1 cellular context compared by ENCODE assay signal in genomic region chr9:121650220-121651013, GRCh38.
A peak's percentile ranks its signal among the peaks of the same experiment; 100 is the strongest.
TF ChIP-seq lines count a peak whose summit lies in the region.

No MANE protein-coding gene starts in this region.

TF ChIP-seq in HepG2, 621 proteins besides CTCF, POLR2A, EP300 and RAD21 (continued from another document and continues in another):
- TF ChIP-seq, protein P1, sequence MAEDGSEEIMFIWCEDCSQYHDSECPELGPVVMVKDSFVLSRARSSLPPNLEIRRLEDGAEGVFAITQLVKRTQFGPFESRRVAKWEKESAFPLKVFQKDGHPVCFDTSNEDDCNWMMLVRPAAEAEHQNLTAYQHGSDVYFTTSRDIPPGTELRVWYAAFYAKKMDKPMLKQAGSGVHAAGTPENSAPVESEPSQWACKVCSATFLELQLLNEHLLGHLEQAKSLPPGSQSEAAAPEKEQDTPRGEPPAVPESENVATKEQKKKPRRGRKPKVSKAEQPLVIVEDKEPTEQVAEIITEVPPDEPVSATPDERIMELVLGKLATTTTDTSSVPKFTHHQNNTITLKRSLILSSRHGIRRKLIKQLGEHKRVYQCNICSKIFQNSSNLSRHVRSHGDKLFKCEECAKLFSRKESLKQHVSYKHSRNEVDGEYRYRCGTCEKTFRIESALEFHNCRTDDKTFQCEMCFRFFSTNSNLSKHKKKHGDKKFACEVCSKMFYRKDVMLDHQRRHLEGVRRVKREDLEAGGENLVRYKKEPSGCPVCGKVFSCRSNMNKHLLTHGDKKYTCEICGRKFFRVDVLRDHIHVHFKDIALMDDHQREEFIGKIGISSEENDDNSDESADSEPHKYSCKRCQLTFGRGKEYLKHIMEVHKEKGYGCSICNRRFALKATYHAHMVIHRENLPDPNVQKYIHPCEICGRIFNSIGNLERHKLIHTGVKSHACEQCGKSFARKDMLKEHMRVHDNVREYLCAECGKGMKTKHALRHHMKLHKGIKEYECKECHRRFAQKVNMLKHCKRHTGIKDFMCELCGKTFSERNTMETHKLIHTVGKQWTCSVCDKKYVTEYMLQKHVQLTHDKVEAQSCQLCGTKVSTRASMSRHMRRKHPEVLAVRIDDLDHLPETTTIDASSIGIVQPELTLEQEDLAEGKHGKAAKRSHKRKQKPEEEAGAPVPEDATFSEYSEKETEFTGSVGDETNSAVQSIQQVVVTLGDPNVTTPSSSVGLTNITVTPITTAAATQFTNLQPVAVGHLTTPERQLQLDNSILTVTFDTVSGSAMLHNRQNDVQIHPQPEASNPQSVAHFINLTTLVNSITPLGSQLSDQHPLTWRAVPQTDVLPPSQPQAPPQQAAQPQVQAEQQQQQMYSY (CRISPR knock-in tag; IDR thresholded peaks at IDR 0.05), result peak; percentile 99
- TF ChIP-seq CREB1 (IDR thresholded peaks at IDR 0.05) (no peak), CREB1 (CRISPR knock-in tag; IDR thresholded peaks at IDR 0.05) (no peak), ZNF335 (CRISPR knock-in tag; IDR thresholded peaks at IDR 0.05) (no peak), FOSL2 (CRISPR knock-in tag; IDR thresholded peaks at IDR 0.05) (peak; percentile 56; the same call in 1 of the 2 replicates), ZNF317 (CRISPR knock-in tag; IDR thresholded peaks at IDR 0.05) (0 out of 2 replicates have a peak, but pooled peaks have one; percentile 22), IKZF4 (CRISPR knock-in tag; IDR thresholded peaks at IDR 0.05; ENCODE audit: borderline replicate concordance, low read depth, not compliant biosample characterization) (no peak), ZNF451 (CRISPR knock-in tag; IDR thresholded peaks at IDR 0.05) (no peak), ZFX (CRISPR knock-in tag; IDR thresholded peaks at IDR 0.05; ENCODE audit: low read depth) (0 out of 2 replicates have a peak, but pooled peaks have one; percentile 28), SAP130 (CRISPR knock-in tag; IDR thresholded peaks at IDR 0.05; ENCODE audit: low read depth) (peak; percentile 57), CHD4 (IDR thresholded peaks at IDR 0.05; ENCODE audit: borderline replicate concordance, low read length) (no peak), TARDBP (CRISPR knock-in tag; IDR thresholded peaks at IDR 0.05) (peak; percentile 42; the same call in 1 of the 2 replicates), ZNF746 (CRISPR knock-in tag; IDR thresholded peaks at IDR 0.05) (no peak), SP1 (IDR thresholded peaks at IDR 0.05) (no peak), SP1 (CRISPR knock-in tag; IDR thresholded peaks at IDR 0.05) (peak; percentile 75), SPEN (CRISPR knock-in tag; IDR thresholded peaks at IDR 0.05; ENCODE audit: low read depth) (no peak), REPIN1 (CRISPR knock-in tag; IDR thresholded peaks at IDR 0.05; ENCODE audit: borderline replicate concordance, low read depth) (no peak), ZNF337 (CRISPR knock-in tag; IDR thresholded peaks at IDR 0.05; ENCODE audit: borderline replicate concordance, low read depth) (no peak), HDAC6 (IDR thresholded peaks at IDR 0.05; ENCODE audit: low read depth, low read length) (no peak), RAD51 (IDR thresholded peaks at IDR 0.05; ENCODE audit: borderline replicate concordance) (no peak), ZNF607 (CRISPR knock-in tag; IDR thresholded peaks at IDR 0.05; ENCODE audit: borderline replicate concordance) (no peak), ZBTB21 (CRISPR knock-in tag; IDR thresholded peaks at IDR 0.05) (no peak), ZFP1 (CRISPR knock-in tag; IDR thresholded peaks at IDR 0.05) (no peak), CBX1 (IDR thresholded peaks at IDR 0.05; ENCODE audit: low read depth) (no peak), ZNF562 (CRISPR knock-in tag; IDR thresholded peaks at IDR 0.05; ENCODE audit: borderline replicate concordance) (no peak), ZNF331 (CRISPR knock-in tag; IDR thresholded peaks at IDR 0.05) (no peak), ZNF501 (CRISPR knock-in tag; IDR thresholded peaks at IDR 0.05) (peak; percentile 59; the same call in 1 of the 2 replicates), POLR2AphosphoS5 (IDR thresholded peaks at IDR 0.05; ENCODE audit: low read depth, low read length) (no peak), SP2 (CRISPR knock-in tag; IDR thresholded peaks at IDR 0.05) (0 out of 2 replicates have a peak, but pooled peaks have one; percentile 19), TEAD3 (CRISPR knock-in tag; optimal IDR thresholded peaks at IDR 0.05; ENCODE audit: borderline replicate concordance) (no peak), FOSL1 (CRISPR knock-in tag; IDR thresholded peaks at IDR 0.05; ENCODE audit: borderline replicate concordance) (no peak), GABPB1 (CRISPR knock-in tag; IDR thresholded peaks at IDR 0.05) (peak; percentile 47; the same call in 1 of the 2 replicates), NPAS2 (CRISPR knock-in tag; IDR thresholded peaks at IDR 0.05; ENCODE audit: borderline replicate concordance) (no peak), SMC3 (IDR thresholded peaks at IDR 0.05; ENCODE audit: low read length) (no peak), NCOA5 (CRISPR knock-in tag; IDR thresholded peaks at IDR 0.05) (no peak)
- TF ChIP-seq, protein P2, sequence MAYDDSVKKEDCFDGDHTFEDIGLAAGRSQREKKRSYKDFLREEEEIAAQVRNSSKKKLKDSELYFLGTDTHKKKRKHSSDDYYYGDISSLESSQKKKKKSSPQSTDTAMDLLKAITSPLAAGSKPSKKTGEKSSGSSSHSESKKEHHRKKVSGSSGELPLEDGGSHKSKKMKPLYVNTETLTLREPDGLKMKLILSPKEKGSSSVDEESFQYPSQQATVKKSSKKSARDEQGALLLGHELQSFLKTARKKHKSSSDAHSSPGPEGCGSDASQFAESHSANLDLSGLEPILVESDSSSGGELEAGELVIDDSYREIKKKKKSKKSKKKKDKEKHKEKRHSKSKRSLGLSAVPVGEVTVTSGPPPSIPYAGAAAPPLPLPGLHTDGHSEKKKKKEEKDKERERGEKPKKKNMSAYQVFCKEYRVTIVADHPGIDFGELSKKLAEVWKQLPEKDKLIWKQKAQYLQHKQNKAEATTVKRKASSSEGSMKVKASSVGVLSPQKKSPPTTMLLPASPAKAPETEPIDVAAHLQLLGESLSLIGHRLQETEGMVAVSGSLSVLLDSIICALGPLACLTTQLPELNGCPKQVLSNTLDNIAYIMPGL (CRISPR knock-in tag; IDR thresholded peaks at IDR 0.05; ENCODE audit: borderline replicate concordance in 1 of 2, low read depth in 1 of 2), result no peak
- TF ChIP-seq, protein P3, sequence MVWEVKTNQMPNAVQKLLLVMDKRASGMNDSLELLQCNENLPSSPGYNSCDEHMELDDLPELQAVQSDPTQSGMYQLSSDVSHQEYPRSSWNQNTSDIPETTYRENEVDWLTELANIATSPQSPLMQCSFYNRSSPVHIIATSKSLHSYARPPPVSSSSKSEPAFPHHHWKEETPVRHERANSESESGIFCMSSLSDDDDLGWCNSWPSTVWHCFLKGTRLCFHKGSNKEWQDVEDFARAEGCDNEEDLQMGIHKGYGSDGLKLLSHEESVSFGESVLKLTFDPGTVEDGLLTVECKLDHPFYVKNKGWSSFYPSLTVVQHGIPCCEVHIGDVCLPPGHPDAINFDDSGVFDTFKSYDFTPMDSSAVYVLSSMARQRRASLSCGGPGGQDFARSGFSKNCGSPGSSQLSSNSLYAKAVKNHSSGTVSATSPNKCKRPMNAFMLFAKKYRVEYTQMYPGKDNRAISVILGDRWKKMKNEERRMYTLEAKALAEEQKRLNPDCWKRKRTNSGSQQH (CRISPR knock-in tag; IDR thresholded peaks at IDR 0.05; ENCODE audit: low read depth), result no peak
- TF ChIP-seq, protein P4, sequence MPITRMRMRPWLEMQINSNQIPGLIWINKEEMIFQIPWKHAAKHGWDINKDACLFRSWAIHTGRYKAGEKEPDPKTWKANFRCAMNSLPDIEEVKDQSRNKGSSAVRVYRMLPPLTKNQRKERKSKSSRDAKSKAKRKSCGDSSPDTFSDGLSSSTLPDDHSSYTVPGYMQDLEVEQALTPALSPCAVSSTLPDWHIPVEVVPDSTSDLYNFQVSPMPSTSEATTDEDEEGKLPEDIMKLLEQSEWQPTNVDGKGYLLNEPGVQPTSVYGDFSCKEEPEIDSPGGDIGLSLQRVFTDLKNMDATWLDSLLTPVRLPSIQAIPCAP (CRISPR knock-in tag; IDR thresholded peaks at IDR 0.05; ENCODE audit: low read depth), result no peak
- TF ChIP-seq, protein P5, sequence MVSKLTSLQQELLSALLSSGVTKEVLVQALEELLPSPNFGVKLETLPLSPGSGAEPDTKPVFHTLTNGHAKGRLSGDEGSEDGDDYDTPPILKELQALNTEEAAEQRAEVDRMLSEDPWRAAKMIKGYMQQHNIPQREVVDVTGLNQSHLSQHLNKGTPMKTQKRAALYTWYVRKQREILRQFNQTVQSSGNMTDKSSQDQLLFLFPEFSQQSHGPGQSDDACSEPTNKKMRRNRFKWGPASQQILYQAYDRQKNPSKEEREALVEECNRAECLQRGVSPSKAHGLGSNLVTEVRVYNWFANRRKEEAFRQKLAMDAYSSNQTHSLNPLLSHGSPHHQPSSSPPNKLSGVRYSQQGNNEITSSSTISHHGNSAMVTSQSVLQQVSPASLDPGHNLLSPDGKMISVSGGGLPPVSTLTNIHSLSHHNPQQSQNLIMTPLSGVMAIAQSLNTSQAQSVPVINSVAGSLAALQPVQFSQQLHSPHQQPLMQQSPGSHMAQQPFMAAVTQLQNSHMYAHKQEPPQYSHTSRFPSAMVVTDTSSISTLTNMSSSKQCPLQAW (CRISPR knock-in tag; IDR thresholded peaks at IDR 0.05), result peak; percentile 36; the same call in 1 of the 2 replicates
- TF ChIP-seq, protein P6, sequence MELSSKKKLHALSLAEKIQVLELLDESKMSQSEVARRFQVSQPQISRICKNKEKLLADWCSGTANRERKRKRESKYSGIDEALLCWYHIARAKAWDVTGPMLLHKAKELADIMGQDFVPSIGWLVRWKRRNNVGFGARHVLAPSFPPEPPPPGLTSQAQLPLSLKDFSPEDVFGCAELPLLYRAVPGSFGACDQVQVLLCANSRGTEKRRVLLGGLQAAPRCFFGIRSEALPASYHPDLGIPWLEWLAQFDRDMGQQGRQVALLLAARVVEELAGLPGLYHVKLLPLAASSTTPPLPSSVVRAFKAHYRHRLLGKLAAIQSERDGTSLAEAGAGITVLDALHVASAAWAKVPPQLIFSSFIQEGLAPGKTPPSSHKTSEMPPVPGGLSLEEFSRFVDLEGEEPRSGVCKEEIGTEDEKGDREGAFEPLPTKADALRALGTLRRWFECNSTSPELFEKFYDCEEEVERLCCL (CRISPR knock-in tag; IDR thresholded peaks at IDR 0.05; ENCODE audit: borderline replicate concordance), result no peak
- TF ChIP-seq, protein P7, sequence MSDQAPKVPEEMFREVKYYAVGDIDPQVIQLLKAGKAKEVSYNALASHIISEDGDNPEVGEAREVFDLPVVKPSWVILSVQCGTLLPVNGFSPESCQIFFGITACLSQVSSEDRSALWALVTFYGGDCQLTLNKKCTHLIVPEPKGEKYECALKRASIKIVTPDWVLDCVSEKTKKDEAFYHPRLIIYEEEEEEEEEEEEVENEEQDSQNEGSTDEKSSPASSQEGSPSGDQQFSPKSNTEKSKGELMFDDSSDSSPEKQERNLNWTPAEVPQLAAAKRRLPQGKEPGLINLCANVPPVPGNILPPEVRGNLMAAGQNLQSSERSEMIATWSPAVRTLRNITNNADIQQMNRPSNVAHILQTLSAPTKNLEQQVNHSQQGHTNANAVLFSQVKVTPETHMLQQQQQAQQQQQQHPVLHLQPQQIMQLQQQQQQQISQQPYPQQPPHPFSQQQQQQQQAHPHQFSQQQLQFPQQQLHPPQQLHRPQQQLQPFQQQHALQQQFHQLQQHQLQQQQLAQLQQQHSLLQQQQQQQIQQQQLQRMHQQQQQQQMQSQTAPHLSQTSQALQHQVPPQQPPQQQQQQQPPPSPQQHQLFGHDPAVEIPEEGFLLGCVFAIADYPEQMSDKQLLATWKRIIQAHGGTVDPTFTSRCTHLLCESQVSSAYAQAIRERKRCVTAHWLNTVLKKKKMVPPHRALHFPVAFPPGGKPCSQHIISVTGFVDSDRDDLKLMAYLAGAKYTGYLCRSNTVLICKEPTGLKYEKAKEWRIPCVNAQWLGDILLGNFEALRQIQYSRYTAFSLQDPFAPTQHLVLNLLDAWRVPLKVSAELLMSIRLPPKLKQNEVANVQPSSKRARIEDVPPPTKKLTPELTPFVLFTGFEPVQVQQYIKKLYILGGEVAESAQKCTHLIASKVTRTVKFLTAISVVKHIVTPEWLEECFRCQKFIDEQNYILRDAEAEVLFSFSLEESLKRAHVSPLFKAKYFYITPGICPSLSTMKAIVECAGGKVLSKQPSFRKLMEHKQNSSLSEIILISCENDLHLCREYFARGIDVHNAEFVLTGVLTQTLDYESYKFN (CRISPR knock-in tag; conservative IDR thresholded peaks at IDR 0.05), result no peak
- TF ChIP-seq, protein P8, sequence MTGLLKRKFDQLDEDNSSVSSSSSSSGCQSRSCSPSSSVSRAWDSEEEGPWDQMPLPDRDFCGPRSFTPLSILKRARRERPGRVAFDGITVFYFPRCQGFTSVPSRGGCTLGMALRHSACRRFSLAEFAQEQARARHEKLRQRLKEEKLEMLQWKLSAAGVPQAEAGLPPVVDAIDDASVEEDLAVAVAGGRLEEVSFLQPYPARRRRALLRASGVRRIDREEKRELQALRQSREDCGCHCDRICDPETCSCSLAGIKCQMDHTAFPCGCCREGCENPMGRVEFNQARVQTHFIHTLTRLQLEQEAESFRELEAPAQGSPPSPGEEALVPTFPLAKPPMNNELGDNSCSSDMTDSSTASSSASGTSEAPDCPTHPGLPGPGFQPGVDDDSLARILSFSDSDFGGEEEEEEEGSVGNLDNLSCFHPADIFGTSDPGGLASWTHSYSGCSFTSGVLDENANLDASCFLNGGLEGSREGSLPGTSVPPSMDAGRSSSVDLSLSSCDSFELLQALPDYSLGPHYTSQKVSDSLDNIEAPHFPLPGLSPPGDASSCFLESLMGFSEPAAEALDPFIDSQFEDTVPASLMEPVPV (CRISPR knock-in tag; IDR thresholded peaks at IDR 0.05), result no peak
- TF ChIP-seq, protein P9, sequence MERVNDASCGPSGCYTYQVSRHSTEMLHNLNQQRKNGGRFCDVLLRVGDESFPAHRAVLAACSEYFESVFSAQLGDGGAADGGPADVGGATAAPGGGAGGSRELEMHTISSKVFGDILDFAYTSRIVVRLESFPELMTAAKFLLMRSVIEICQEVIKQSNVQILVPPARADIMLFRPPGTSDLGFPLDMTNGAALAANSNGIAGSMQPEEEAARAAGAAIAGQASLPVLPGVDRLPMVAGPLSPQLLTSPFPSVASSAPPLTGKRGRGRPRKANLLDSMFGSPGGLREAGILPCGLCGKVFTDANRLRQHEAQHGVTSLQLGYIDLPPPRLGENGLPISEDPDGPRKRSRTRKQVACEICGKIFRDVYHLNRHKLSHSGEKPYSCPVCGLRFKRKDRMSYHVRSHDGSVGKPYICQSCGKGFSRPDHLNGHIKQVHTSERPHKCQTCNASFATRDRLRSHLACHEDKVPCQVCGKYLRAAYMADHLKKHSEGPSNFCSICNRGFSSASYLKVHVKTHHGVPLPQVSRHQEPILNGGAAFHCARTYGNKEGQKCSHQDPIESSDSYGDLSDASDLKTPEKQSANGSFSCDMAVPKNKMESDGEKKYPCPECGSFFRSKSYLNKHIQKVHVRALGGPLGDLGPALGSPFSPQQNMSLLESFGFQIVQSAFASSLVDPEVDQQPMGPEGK (CRISPR knock-in tag; IDR thresholded peaks at IDR 0.05), result peak; percentile 92
- TF ChIP-seq, protein P10, sequence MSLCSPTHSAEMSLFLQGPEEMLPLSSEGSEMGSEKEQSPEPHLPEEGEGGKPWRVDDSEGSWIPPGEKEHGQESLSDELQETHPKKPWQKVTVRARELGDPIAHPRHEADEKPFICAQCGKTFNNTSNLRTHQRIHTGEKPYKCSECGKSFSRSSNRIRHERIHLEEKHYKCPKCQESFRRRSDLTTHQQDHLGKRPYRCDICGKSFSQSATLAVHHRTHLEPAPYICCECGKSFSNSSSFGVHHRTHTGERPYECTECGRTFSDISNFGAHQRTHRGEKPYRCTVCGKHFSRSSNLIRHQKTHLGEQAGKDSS (CRISPR knock-in tag; IDR thresholded peaks at IDR 0.05; ENCODE audit: borderline replicate concordance, low read depth), result no peak
